ENCODE assay signal across 22 cellular contexts in the genomic region with DNA sequence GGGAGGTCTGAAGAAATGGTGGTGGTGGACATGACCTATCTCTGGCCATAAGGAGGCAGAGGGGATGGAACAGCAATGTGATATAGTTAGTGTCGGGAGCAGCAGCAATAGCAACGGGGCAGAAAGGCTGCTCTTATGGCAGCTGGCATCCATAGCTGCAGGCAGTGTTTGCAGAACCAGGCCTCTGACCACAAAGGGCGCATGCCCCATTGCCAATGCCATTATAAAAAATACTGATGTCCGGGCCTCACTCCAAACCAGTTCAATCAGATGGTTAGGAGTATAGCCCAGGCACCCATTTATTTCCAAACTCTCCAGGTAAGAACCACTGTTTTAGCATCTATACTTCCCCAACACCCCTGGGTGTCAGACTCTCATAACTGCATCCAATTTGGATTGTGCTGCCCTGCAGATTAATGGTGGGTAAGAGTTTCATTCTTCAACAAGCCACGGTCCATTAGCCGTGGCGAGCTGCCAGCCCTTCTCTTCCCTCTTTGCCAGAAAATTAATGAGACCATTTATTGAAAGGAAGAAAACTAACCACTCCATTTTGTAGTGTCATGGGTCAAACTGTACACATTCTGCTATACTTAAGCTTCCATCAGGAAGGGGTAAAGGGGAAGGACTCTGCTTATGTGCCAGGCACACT.
DNase-seq lines count a peak whose midpoint lies in the region; ATAC-seq and TF ChIP-seq lines count a peak whose summit lies in the region.
"Had no signal": no experiment of that assay in that cellular context is flagged by ENCODE, and none has a peak within 500 bp of the region (broad histone marks: within the 10 kb centered on the region; RNA-seq: fewer than 3 reads in every experiment).

No MANE protein-coding gene starts in this region.

- H3K4me1 ChIP-seq in OCI-LY7 (ENCODE audit: insufficient read depth, low read length, poor library complexity, severe bottlenecking) (peaks cover 34% of the 10 kb centered on the region), tibial nerve (no peaks in the 10 kb centered on the region)
- H3K4me1 ChIP-seq: prostate gland had no signal

- no TSS peak for BruUV-seq in OCI-LY7 (replicated peaks; lab: Mats Ljungman, UMichigan)

- H3K9me3 ChIP-seq in OCI-LY7 (ENCODE audit: low read length) (peaks cover 13% of the 10 kb centered on the region; the same call in 1 of the 2 replicates), tibial nerve (no peaks in the 10 kb centered on the region)
- H3K9me3 ChIP-seq: Peyer's patch, prostate gland, upper lobe of left lung had no signal

- H3K9me3 Mint-ChIP-seq in osteocyte (ENCODE audit: unreplicated experiment), result no peaks in the 10 kb centered on the region

- no peaks in the 10 kb centered on the region for H3K36me3 Mint-ChIP-seq in osteocyte (ENCODE audit: unreplicated experiment)
- H3K36me3 Mint-ChIP-seq: naive thymus-derived CD8-positive, alpha-beta T cell had no signal

- 52 to 60% methylated on average over 7 of the region's 7 CpGs for WGBS in tibial nerve, 2 donors

- H3K36me3 ChIP-seq in OCI-LY7 (ENCODE audit: insufficient read depth, low read length) (peaks cover 3% of the 10 kb centered on the region; the same call in 1 of the 2 replicates), tibial nerve (no peaks in the 10 kb centered on the region)
- H3K36me3 ChIP-seq: Peyer's patch, prostate gland, upper lobe of left lung had no signal

- CTCF ChIA-PET in OCI-LY7 (lab: Charles Lee; ENCODE audit: unreplicated experiment), result interaction anchor here (0.5 kb wide), 1 partner anchor 34 kb away, joined by 3 read pairs; no protein-coding TSS in a partner anchor

- H2AFZ ChIP-seq in OCI-LY7 (ENCODE audit: low read length), result peak overlapping the region; percentile 95; the same call in 1 of the 2 replicates

- TF ChIP-seq POLR2A in tibial nerve (IDR thresholded peaks at IDR 0.05), result no peak

- H3K4me3 ChIP-seq in OCI-LY7 (ENCODE audit: low read depth, low read length, poor library complexity, severe bottlenecking) (no peak overlapping the region), tibial nerve (no peak overlapping the region)
- H3K4me3 ChIP-seq: Peyer's patch, prostate gland, upper lobe of left lung had no signal

- ATAC-seq in HG03097 (IDR thresholded peaks at IDR 0.05; ENCODE audit: low FRiP score, unreplicated experiment), result no peak
- ATAC-seq: activated CD8-positive, alpha-beta T cell treated with anti-CD3 and anti-CD28 coated beads for 36 hours; esophagus mucosa; naive thymus-derived CD8-positive, alpha-beta T cell had no signal

- TF ChIP-seq CTCF in OCI-LY7 (conservative IDR thresholded peaks at IDR 0.05; ENCODE audit: low read length), result no peak
- no peak for TF ChIP-seq CTCF in tibial nerve (IDR thresholded peaks at IDR 0.05)
- no peak for TF ChIP-seq CTCF in osteocyte (IDR thresholded peaks at IDR 0.05)

- POLR2A ChIA-PET in OCI-LY7 (lab: Charles Lee), result interaction anchor here (0.9 to 1.2 kb wide), 3 partner anchors 10 to 36 kb away, joined by 3 to 4 read pairs (median 4); no protein-coding TSS in a partner anchor

- peaks cover 20% of the 10 kb centered on the region for H3K27me3 Mint-ChIP-seq in osteocyte (ENCODE audit: unreplicated experiment)
- H3K27me3 Mint-ChIP-seq: activated CD8-positive, alpha-beta T cell treated with anti-CD3 and anti-CD28 coated beads for 36 hours; naive thymus-derived CD8-positive, alpha-beta T cell had no signal

- DNase-seq in NCI-H1436 (lab: John Stamatoyannopoulos, UW), result peak; percentile 15
- no peak for DNase-seq in NCI-H1436 treated with DMSO at 0.1 percent for 48 hours (lab: John Stamatoyannopoulos, UW)
- peak; percentile 48 to 87 for DNase-seq in NCI-H2081 (lab: John Stamatoyannopoulos, UW)
- DNase-seq in OCI-LY7 (ENCODE audit: low spot score), result no peak
- peak; percentile 81 for DNase-seq in renal cortical epithelial cell (ENCODE audit: low read depth)
- no peak for DNase-seq in tibial nerve (ENCODE audit: low spot score in 2 of 2)
- DNase-seq in osteocyte (ENCODE audit: extremely low spot score, unreplicated experiment), result no peak
- DNase-seq: activated CD8-positive, alpha-beta T cell treated with anti-CD3 and anti-CD28 coated beads for 36 hours; activated naive CD8-positive, alpha-beta T cell treated with anti-CD3 and anti-CD28 coated beads, Interleukin-2, amount 10 ng/mL, durations not matched to agents 7 days and 5 days; activated T-cell treated with anti-CD3 and anti-CD28 coated beads, Interleukin-2, amount 50 U/mL, for 48 hours; EL; glutamatergic neuron; KG1; mammary epithelial cell; naive thymus-derived CD8-positive, alpha-beta T cell; NCI-H226; Peyer's patch; stimulated activated naive CD4-positive, alpha-beta T cell; upper lobe of left lung had no signal

- no peaks in the 10 kb centered on the region for H3K27me3 ChIP-seq in tibial nerve
- H3K27me3 ChIP-seq: Peyer's patch, upper lobe of left lung had no signal

- no peak overlapping the region for H3K27ac ChIP-seq in OCI-LY7 (ENCODE audit: low read depth, low read length, poor library complexity, severe bottlenecking)
- no peak overlapping the region for H3K27ac ChIP-seq in tibial nerve
- H3K27ac ChIP-seq: Peyer's patch, prostate gland, upper lobe of left lung had no signal

- no peaks in the 10 kb centered on the region for H3K79me2 ChIP-seq in OCI-LY7 (ENCODE audit: insufficient read depth, low read depth, low read length)

- no peaks in the 10 kb centered on the region for H4K20me1 ChIP-seq in OCI-LY7 (ENCODE audit: insufficient read depth, low read length)

- H3K27ac Mint-ChIP-seq in osteocyte (ENCODE audit: unreplicated experiment), result no peak overlapping the region
- H3K27ac Mint-ChIP-seq: activated CD8-positive, alpha-beta T cell treated with anti-CD3 and anti-CD28 coated beads for 36 hours; activated naive CD8-positive, alpha-beta T cell treated with anti-CD3 and anti-CD28 coated beads, Interleukin-2, amount 10 ng/mL, durations not matched to agents 7 days and 5 days had no signal

- no peak overlapping the region for H3K4me2 ChIP-seq in OCI-LY7 (ENCODE audit: low read length)

- H3K9me2 ChIP-seq in OCI-LY7 (ENCODE audit: insufficient read depth, low read length), result no peaks in the 10 kb centered on the region

- no peak for TF ChIP-seq EP300 in tibial nerve (IDR thresholded peaks at IDR 0.05)

- no peaks in the 10 kb centered on the region for H3K4me1 Mint-ChIP-seq in osteocyte (ENCODE audit: unreplicated experiment)

- no peak overlapping the region for H3K4me3 Mint-ChIP-seq in osteocyte (ENCODE audit: unreplicated experiment)
- H3K4me3 Mint-ChIP-seq: activated CD8-positive, alpha-beta T cell treated with anti-CD3 and anti-CD28 coated beads for 36 hours; activated naive CD8-positive, alpha-beta T cell treated with anti-CD3 and anti-CD28 coated beads, Interleukin-2, amount 10 ng/mL, durations not matched to agents 7 days and 5 days; naive thymus-derived CD8-positive, alpha-beta T cell had no signal

- intact Hi-C loops in OCI-LY7 (cut with micrococcal nuclease; ENCODE audit: unreplicated experiment), result no loop called here

Comparison
In these comparisons a context has a peak if more than half of its experiments do, and no peak if none do; other contexts are left out.
1. DNase-seq: peak in NCI-H1436 (single experiment), NCI-H2081 (2 of 2) and renal cortical epithelial cell (single experiment); none in NCI-H1436 treated with DMSO at 0.1 percent for 48 hours (single experiment), OCI-LY7 (single experiment), tibial nerve (0 of 2) and osteocyte (single experiment).